In genomic region chr2:160389875-160390274, GRCh38 we compare ENCODE assay signal across 12 cellular contexts.
DNase-seq lines count a peak whose midpoint lies in the region; ATAC-seq, FAIRE-seq and TF ChIP-seq lines count a peak whose summit lies in the region.
"Had no signal": no experiment of that assay in that cellular context is flagged by ENCODE, and none has a peak within 500 bp of the region (broad histone marks: within the 10 kb centered on the region; RNA-seq: fewer than 3 reads in every experiment).

No MANE protein-coding gene starts in this region.

- H3K9ac ChIP-seq in astrocyte (ENCODE audit: low read length), result peak overlapping the region; percentile 5

- H3K4me1 Mint-ChIP-seq in stimulated activated naive CD8-positive, alpha-beta T cell treated with anti-CD3 and anti-CD28 coated beads, Interleukin-15, Interleukin-2, amounts not matched to agents 100 ng/mL and 50 ng/mL, for 24 hours (ENCODE audit: low read depth), result peaks cover 94% of the 10 kb centered on the region
- H3K4me1 Mint-ChIP-seq in astrocyte (ENCODE audit: low read depth, unreplicated experiment), result peaks cover 75% of the 10 kb centered on the region

- no peaks in the 10 kb centered on the region for H3K9me3 ChIP-seq in astrocyte (ENCODE audit: insufficient read depth, low read depth, low read length)
- H3K9me3 ChIP-seq in muscle layer of duodenum (ENCODE audit: control insufficient read depth in 1 of 2, low read length in 2 of 2), result no peaks in the 10 kb centered on the region
- no peaks in the 10 kb centered on the region for H3K9me3 ChIP-seq in MG63

- no peak overlapping the region for H2AFZ ChIP-seq in astrocyte (ENCODE audit: low read depth, low read length)

- no peaks in the 10 kb centered on the region for H3K36me3 ChIP-seq in astrocyte (ENCODE audit: insufficient read depth, low read length)
- no peaks in the 10 kb centered on the region for H3K36me3 ChIP-seq in muscle layer of duodenum (ENCODE audit: control insufficient read depth in 1 of 2, insufficient read depth in 2 of 2, low read length in 2 of 2)
- peaks cover 40% of the 10 kb centered on the region for H3K36me3 ChIP-seq in MG63

- peak overlapping the region; percentile 24 for H3K4me3 Mint-ChIP-seq in stimulated activated naive CD8-positive, alpha-beta T cell treated with anti-CD3 and anti-CD28 coated beads, Interleukin-15, Interleukin-2, amounts not matched to agents 100 ng/mL and 50 ng/mL, for 24 hours
- peak overlapping the region; percentile 4 for H3K4me3 Mint-ChIP-seq in astrocyte (ENCODE audit: unreplicated experiment)
- H3K4me3 Mint-ChIP-seq: memory B cell had no signal

- peak overlapping the region; percentile 43 for H3K27ac Mint-ChIP-seq in stimulated activated naive CD8-positive, alpha-beta T cell treated with anti-CD3 and anti-CD28 coated beads, Interleukin-15, Interleukin-2, amounts not matched to agents 100 ng/mL and 50 ng/mL, for 24 hours
- peak overlapping the region; percentile 31 for H3K27ac Mint-ChIP-seq in astrocyte (ENCODE audit: unreplicated experiment)
- H3K27ac Mint-ChIP-seq: memory B cell had no signal

- DNase-seq in stimulated activated naive CD8-positive, alpha-beta T cell treated with anti-CD3 and anti-CD28 coated beads, Interleukin-15, Interleukin-2, amounts not matched to agents 100 U/mL and 50 U/mL, for 24 hours, result no peak
- DNase-seq in astrocyte (ENCODE audit: low read depth) (peak; percentile 56), MG63 (no peak), C1 segment of cervical spinal cord (lab: John Stamatoyannopoulos, UW) (no peak), DMS 273 treated with DMSO at 0.1 percent for 48 hours (lab: John Stamatoyannopoulos, UW) (no peak)
- DNase-seq: activated T-cell treated with anti-CD3 and anti-CD28 coated beads, Interleukin-2, amount 50 U/mL, for 1 hour; NCI-H1417 treated with DMSO at 0.1 percent for 48 hours had no signal

- no peaks in the 10 kb centered on the region for H3K27me3 Mint-ChIP-seq in stimulated activated naive CD8-positive, alpha-beta T cell treated with anti-CD3 and anti-CD28 coated beads, Interleukin-15, Interleukin-2, amounts not matched to agents 100 ng/mL and 50 ng/mL, for 24 hours
- no peaks in the 10 kb centered on the region for H3K27me3 Mint-ChIP-seq in astrocyte (ENCODE audit: low read depth, unreplicated experiment)
- H3K27me3 Mint-ChIP-seq: memory B cell had no signal

- H3K4me2 ChIP-seq in astrocyte (ENCODE audit: low read length), result peak overlapping the region; percentile 50

- H3K4me3 ChIP-seq in astrocyte (ENCODE audit: insufficient read depth, low read depth, low read length) (no peak overlapping the region), muscle layer of duodenum (ENCODE audit: low read depth in 1 of 2, low read length in 2 of 2) (no peak overlapping the region), MG63 (no peak overlapping the region)

- no peak for ATAC-seq in stimulated activated naive CD8-positive, alpha-beta T cell treated with anti-CD3 and anti-CD28 coated beads, Interleukin-15, Interleukin-2, amounts not matched to agents 100 U/mL and 50 U/mL, for 24 hours
- ATAC-seq in HG02970 (IDR thresholded peaks at IDR 0.05; ENCODE audit: low FRiP score, unreplicated experiment), result no peak

- no peaks in the 10 kb centered on the region for H3K9me3 Mint-ChIP-seq in stimulated activated naive CD8-positive, alpha-beta T cell treated with anti-CD3 and anti-CD28 coated beads, Interleukin-15, Interleukin-2, amounts not matched to agents 100 ng/mL and 50 ng/mL, for 24 hours
- H3K9me3 Mint-ChIP-seq in astrocyte (ENCODE audit: unreplicated experiment), result no peaks in the 10 kb centered on the region
- H3K9me3 Mint-ChIP-seq: memory B cell had no signal

- H3K36me3 Mint-ChIP-seq in stimulated activated naive CD8-positive, alpha-beta T cell treated with anti-CD3 and anti-CD28 coated beads, Interleukin-15, Interleukin-2, amounts not matched to agents 100 ng/mL and 50 ng/mL, for 24 hours (ENCODE audit: low read depth), result peaks cover 8% of the 10 kb centered on the region
- H3K36me3 Mint-ChIP-seq in astrocyte (ENCODE audit: low read depth, unreplicated experiment), result peaks cover 3% of the 10 kb centered on the region

- H3K4me1 ChIP-seq in astrocyte (ENCODE audit: insufficient read depth, low read length) (peaks cover 61% of the 10 kb centered on the region), muscle layer of duodenum (ENCODE audit: control insufficient read depth in 1 of 2, insufficient read depth in 2 of 2, low read length in 2 of 2) (peaks cover 26 to 50% of the 10 kb centered on the region in 2 donors)

- FAIRE-seq in astrocyte (lab: Jason Lieb, UNC), result no peak

- TF ChIP-seq CTCF in astrocyte (IDR thresholded peaks at IDR 0.05; ENCODE audit: insufficient read depth, low read depth, low read length), result no peak

- peaks cover 99% of the 10 kb centered on the region for H3K79me2 ChIP-seq in astrocyte (ENCODE audit: insufficient read depth, low read length)

- H3K27me3 ChIP-seq in astrocyte (ENCODE audit: insufficient read depth, low read length) (no peaks in the 10 kb centered on the region), muscle layer of duodenum (ENCODE audit: low read depth, low read length) (no peaks in the 10 kb centered on the region), MG63 (no peaks in the 10 kb centered on the region)

- peak overlapping the region; percentile 68 for H3K27ac ChIP-seq in astrocyte (ENCODE audit: low read depth, low read length)
- peak overlapping the region; percentile 43 for H3K27ac ChIP-seq in muscle layer of duodenum (ENCODE audit: low read length)
- H3K27ac ChIP-seq: C4-2B had no signal

- peaks cover 63% of the 10 kb centered on the region for H4K20me1 ChIP-seq in astrocyte (ENCODE audit: insufficient read depth, low read length)
